8 cellular contexts compared by ENCODE assay signal in the genomic region with DNA sequence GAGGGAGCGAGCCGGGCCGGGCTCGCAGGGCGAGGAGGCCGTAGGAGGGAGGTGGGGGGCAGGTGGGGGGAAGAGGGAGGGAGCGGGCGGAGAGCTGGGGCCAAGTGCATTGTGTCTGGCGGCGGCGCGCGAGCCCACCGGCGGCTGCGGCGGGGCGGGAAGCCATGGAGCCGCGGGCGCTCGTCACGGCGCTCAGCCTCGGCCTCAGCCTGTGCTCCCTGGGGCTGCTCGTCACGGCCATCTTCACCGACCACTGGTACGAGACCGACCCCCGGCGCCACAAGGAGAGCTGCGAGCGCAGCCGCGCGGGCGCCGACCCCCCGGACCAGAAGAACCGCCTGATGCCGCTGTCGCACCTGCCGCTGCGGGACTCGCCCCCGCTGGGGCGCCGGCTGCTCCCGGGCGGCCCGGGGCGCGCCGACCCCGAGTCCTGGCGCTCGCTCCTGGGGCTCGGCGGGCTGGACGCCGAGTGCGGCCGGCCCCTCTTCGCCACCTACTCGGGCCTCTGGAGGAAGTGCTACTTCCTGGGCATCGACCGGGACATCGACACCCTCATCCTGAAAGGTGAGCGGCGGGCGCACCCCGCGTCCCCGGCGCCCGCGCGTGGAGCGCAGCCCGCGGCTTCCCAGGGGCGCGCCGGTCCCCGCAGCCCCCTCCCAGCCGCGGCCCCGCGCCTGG. TPM values are rescaled to one million over a fixed set of nuclear protein-coding genes. Genes with fewer than 3 reads are reported as not detected.
A peak's percentile ranks its signal among the peaks of the same experiment; 100 is the strongest.
DNase-seq lines count a peak whose midpoint lies in the region; ATAC-seq and TF ChIP-seq lines count a peak whose summit lies in the region.

TMEM178A (plus strand) TSS at position 107 of the 678 bp plus-strand sequence; CDS start at position 165, 58 bp downstream.

- no peak within 1 kb of the TSS for H3K27ac Mint-ChIP-seq in activated T-cell treated with anti-CD3 and anti-CD28 coated beads, Interleukin-2, amount 50 U/mL, for 24 hours
- no peak within 1 kb of the TSS for H3K27ac Mint-ChIP-seq in activated CD8-positive, alpha-beta memory T cell treated with anti-CD3 and anti-CD28 coated beads, Interleukin-2, amount 10 ng/mL, durations not matched to agents 7 days and 5 days

- 0 to 1% (median 0%) methylated on average over 39 to 90 of the region's 90 CpGs for WGBS in heart left ventricle, 4 donors

- no peaks in the 10 kb centered on the region for H3K36me3 ChIP-seq in heart left ventricle
- no peaks in the 10 kb centered on the region for H3K36me3 ChIP-seq in rectal smooth muscle tissue (ENCODE audit: control insufficient read depth, insufficient read depth, low read length)

- H3K4me3 ChIP-seq in heart left ventricle (peak within 1 kb of the TSS; percentile 56 to 93 (median 67)), rectal smooth muscle tissue (ENCODE audit: low read length) (peak within 1 kb of the TSS; percentile 61)

- peaks cover 0 to 28% (median 0%) of the 10 kb centered on the region in 9 donors for H3K27me3 ChIP-seq in heart left ventricle
- peaks cover 5% of the 10 kb centered on the region for H3K27me3 ChIP-seq in rectal smooth muscle tissue (ENCODE audit: control insufficient read depth, insufficient read depth, low read length)

- no peaks in the 10 kb centered on the region for H3K36me3 Mint-ChIP-seq in activated T-cell treated with anti-CD3 and anti-CD28 coated beads, Interleukin-2, amount 50 U/mL, for 24 hours (ENCODE audit: low read depth)
- no peaks in the 10 kb centered on the region for H3K36me3 Mint-ChIP-seq in activated CD8-positive, alpha-beta memory T cell treated with anti-CD3 and anti-CD28 coated beads, Interleukin-2, amount 10 ng/mL, durations not matched to agents 7 days and 5 days

- H3K27ac ChIP-seq in heart left ventricle (peak within 1 kb of the TSS in 5 of 12 donors; percentile 7 to 69 (median 40)), rectal smooth muscle tissue (ENCODE audit: low read depth, low read length) (no peak within 1 kb of the TSS)

- no peaks in the 10 kb centered on the region for H3K9me3 ChIP-seq in heart left ventricle

- no peak within 1 kb of the TSS for H3K9ac ChIP-seq in rectal smooth muscle tissue (ENCODE audit: low read length)

- intact Hi-C loops in heart left ventricle (cut with DNase I), result no loop called here

- H3K9me3 Mint-ChIP-seq in activated T-cell treated with anti-CD3 and anti-CD28 coated beads, Interleukin-2, amount 50 U/mL, for 24 hours, result no peaks in the 10 kb centered on the region
- H3K9me3 Mint-ChIP-seq in activated CD8-positive, alpha-beta memory T cell treated with anti-CD3 and anti-CD28 coated beads, Interleukin-2, amount 10 ng/mL, durations not matched to agents 7 days and 5 days (ENCODE audit: low read depth), result no peaks in the 10 kb centered on the region

- H3K4me1 Mint-ChIP-seq in activated T-cell treated with anti-CD3 and anti-CD28 coated beads, Interleukin-2, amount 50 U/mL, for 24 hours (ENCODE audit: low read depth), result peaks cover 10% of the 10 kb centered on the region
- H3K4me1 Mint-ChIP-seq in activated CD8-positive, alpha-beta memory T cell treated with anti-CD3 and anti-CD28 coated beads, Interleukin-2, amount 10 ng/mL, durations not matched to agents 7 days and 5 days, result peaks cover 7% of the 10 kb centered on the region

- H3K4me3 Mint-ChIP-seq in activated T-cell treated with anti-CD3 and anti-CD28 coated beads, Interleukin-2, amount 50 U/mL, for 24 hours, result peak within 1 kb of the TSS; percentile 63
- H3K4me3 Mint-ChIP-seq in activated CD8-positive, alpha-beta memory T cell treated with anti-CD3 and anti-CD28 coated beads, Interleukin-2, amount 10 ng/mL, durations not matched to agents 7 days and 5 days, result peak within 1 kb of the TSS; percentile 13

- CTCF ChIA-PET in activated CD8-positive, alpha-beta memory T cell treated with anti-CD3 and anti-CD28 coated beads, Interleukin-2, amount 10 ng/mL, durations not matched to agents 7 days and 5 days (lab: Charles Lee), result no interaction called here

- H3K4me1 ChIP-seq in heart left ventricle (peaks cover 0 to 17% (median 7%) of the 10 kb centered on the region in 12 donors), rectal smooth muscle tissue (ENCODE audit: control insufficient read depth, insufficient read depth, low read length) (peaks cover 4% of the 10 kb centered on the region)

- peak; percentile 37 for DNase-seq in activated T-cell treated with anti-CD3 and anti-CD28 coated beads, Interleukin-2, amount 50 U/mL, for 24 hours
- DNase-seq in activated T-cell treated with anti-CD3 and anti-CD28 coated beads for 4 hours, result no peak
- no peak for DNase-seq in activated CD8-positive, alpha-beta memory T cell treated with anti-CD3 and anti-CD28 coated beads, Interleukin-2, amount 10 ng/mL, durations not matched to agents 7 days and 5 days
- DNase-seq in heart left ventricle, result no peak
- no peak for DNase-seq in UCSD-AML1 (lab: John Stamatoyannopoulos, UW; ENCODE audit: unreplicated experiment)
- DNase-seq in activated gamma-delta T cell (lab: John Stamatoyannopoulos, UW), result no peak
- no peak for DNase-seq in foreskin melanocyte

- ATAC-seq in activated CD8-positive, alpha-beta memory T cell treated with anti-CD3 and anti-CD28 coated beads, Interleukin-2, amount 10 ng/mL, durations not matched to agents 7 days and 5 days, result peak; percentile 30
- ATAC-seq in heart left ventricle, result peak in 3 of 4 donors; percentile 46 to 51 (median 50)

- H3K27me3 Mint-ChIP-seq in activated T-cell treated with anti-CD3 and anti-CD28 coated beads, Interleukin-2, amount 50 U/mL, for 24 hours, result peaks cover 70% of the 10 kb centered on the region
- peaks cover 77% of the 10 kb centered on the region for H3K27me3 Mint-ChIP-seq in activated CD8-positive, alpha-beta memory T cell treated with anti-CD3 and anti-CD28 coated beads, Interleukin-2, amount 10 ng/mL, durations not matched to agents 7 days and 5 days

- TF ChIP-seq CTCF in heart left ventricle (IDR thresholded peaks at IDR 0.05), result no peak

- no peak for TF ChIP-seq POLR2A in heart left ventricle (IDR thresholded peaks at IDR 0.05)

RNA-seq across cellular contexts. Expression of gene TMEM178A, which starts in this region (rescaled TPM):
- not detected for total RNA-seq in activated CD8-positive, alpha-beta memory T cell treated with anti-CD3 and anti-CD28 coated beads, Interleukin-2, amount 10 ng/mL, durations not matched to agents 7 days and 5 days
- 1 to 10 TPM; 1.3 to 4.6 (median 3.0) TPM for total RNA-seq in heart left ventricle
- 1 to 10 TPM in 1 of 2 donors, under 1 TPM in 1; 0.65 to 3.1 TPM for polyA plus RNA-seq in heart left ventricle

Comparison
In these comparisons a context has a peak if more than half of its experiments do, and no peak if none do; other contexts are left out.
1. Peak in ATAC-seq in activated CD8-positive, alpha-beta memory T cell treated with anti-CD3 and anti-CD28 coated beads, Interleukin-2, amount 10 ng/mL, durations not matched to agents 7 days and 5 days; RNA of the gene not detected or under 1 TPM.